14 cellular contexts compared by ENCODE assay signal in the genomic region with DNA sequence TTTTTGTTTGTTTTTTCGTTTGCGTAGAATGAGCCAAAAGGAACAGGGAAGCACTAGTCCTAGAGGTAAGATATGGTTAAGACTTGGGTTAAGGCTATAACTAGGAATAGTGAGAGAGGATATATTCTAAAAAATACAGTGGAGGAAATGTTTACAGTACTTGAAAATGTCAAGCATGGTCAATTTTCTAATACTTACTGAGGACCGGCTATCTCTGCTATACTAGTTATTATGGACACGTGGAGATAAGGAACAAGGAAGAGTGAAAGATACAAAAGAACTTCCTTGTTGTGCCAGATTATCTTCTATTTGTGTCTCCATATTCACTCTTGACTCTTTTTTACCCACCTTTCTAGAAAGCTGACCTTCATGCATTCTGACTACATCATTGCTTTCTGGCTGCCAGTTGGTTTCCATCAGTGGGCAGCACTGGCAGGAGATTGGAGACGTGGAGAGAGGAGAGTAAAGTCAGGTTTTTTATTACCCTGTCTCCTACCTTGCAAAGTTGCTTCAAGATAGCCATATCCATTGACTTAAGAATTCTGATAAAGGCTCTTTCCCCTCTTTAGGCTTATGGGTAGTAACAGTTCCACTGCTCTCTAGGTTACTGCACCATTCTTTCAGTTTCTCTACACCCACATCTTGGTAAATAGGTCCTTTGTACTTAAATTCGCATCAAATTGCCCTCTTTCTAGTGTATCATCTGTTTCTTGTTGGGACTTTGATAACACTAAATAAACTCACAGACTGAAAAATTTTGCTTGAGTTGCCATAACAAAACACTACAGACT.
"Had no signal": no experiment of that assay in that cellular context is flagged by ENCODE, and none has a peak within 500 bp of the region (broad histone marks: within the 10 kb centered on the region; RNA-seq: fewer than 3 reads in every experiment).

No MANE protein-coding gene starts in this region.

- H3K9me3 ChIP-seq: heart left ventricle, spleen, testis had no signal

- H3K27ac ChIP-seq: heart left ventricle, spleen, testis, WERI-Rb-1 had no signal

- H3K27me3 Mint-ChIP-seq: central memory CD8-positive, alpha-beta T cell had no signal

- H3K4me1 ChIP-seq: heart left ventricle, testis had no signal

- H3K4me3 ChIP-seq: heart left ventricle, spleen, testis had no signal

- H3K36me3 ChIP-seq: WERI-Rb-1 had no signal

- DNase-seq: activated effector memory CD4-positive, alpha-beta T cell treated with anti-CD3 and anti-CD28 coated beads, Interleukin-2, amount 50 U/mL, for 16 hours; cortex of kidney; effector memory CD4-positive, alpha-beta T cell; heart left ventricle; kidney; left ventricle myocardium superior; SIG-M5; spleen; stimulated activated CD4-positive, alpha-beta T cell treated with anti-CD3 and anti-CD28 coated beads, Interleukin-1b, Interleukin-23, amount 100 ng/mL, for 48 hours; stimulated activated naive CD4-positive, alpha-beta T cell; testis; WERI-Rb-1 had no signal

- H3K9me3 Mint-ChIP-seq: central memory CD8-positive, alpha-beta T cell had no signal

- H3K27me3 ChIP-seq: heart left ventricle, spleen, testis had no signal

- ATAC-seq: heart left ventricle, left ventricle myocardium superior, sciatic nerve had no signal

- H3K4me3 Mint-ChIP-seq: central memory CD8-positive, alpha-beta T cell had no signal
